In the genomic region with DNA sequence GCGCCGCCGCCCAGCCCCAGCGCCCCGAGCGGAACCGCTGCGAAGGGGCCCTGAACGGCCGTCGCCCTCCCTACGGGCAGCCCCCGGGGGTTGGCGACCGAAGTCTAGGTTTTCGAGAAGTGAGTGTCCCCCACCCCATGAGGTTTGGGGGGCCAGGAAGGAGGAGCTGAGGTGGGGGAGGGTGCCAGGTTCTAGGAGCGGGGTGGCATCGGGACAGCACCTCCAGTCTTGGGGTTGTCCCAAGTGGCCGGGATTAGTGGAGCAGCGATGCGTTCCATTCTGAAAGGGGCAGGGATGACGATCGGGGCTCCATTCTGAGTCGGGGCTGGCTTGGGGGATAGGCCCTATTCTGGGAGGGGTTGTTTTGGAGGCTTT, we compare ENCODE assay signal across 8 cellular contexts. TPM values are rescaled to one million over a fixed set of nuclear protein-coding genes. Genes with fewer than 3 reads are reported as not detected.
A peak's percentile ranks its signal among the peaks of the same experiment; 100 is the strongest.
DNase-seq lines count a peak whose midpoint lies in the region; ATAC-seq and TF ChIP-seq lines count a peak whose summit lies in the region.

No MANE protein-coding gene starts in this region.

- peak overlapping the region; percentile 99 for H3K4me3 Mint-ChIP-seq in dendritic cell treated with granulocyte-macrophage colony-stimulating factor and Interleukin-4, amounts not matched to agents 40 ng/mL and 50 ng/mL, for 4 days

- H3K9me3 Mint-ChIP-seq in dendritic cell treated with granulocyte-macrophage colony-stimulating factor and Interleukin-4, amounts not matched to agents 40 ng/mL and 50 ng/mL, for 4 days: no peaks in the 10 kb centered on the region

- peak overlapping the region; percentile 92 for H3K4me2 ChIP-seq in OCI-LY1 (ENCODE audit: low read length)

- intact Hi-C loops in dendritic cell treated with granulocyte-macrophage colony-stimulating factor and Interleukin-4, amounts not matched to agents 40 ng/mL and 50 ng/mL, for 4 days (cut with micrococcal nuclease): loop anchor here (1.0 to 2.0 kb wide), 3 partner anchors 8 to 102 kb away; partner anchors contain the start of genes ATG2A and SNX15

- peak overlapping the region; percentile 98 for H3K27ac Mint-ChIP-seq in dendritic cell treated with granulocyte-macrophage colony-stimulating factor and Interleukin-4, amounts not matched to agents 40 ng/mL and 50 ng/mL, for 4 days

- H3K4me3 ChIP-seq in OCI-LY1 (ENCODE audit: low read depth, low read length, poor library complexity, severe bottlenecking) (peak overlapping the region; percentile 67), mononuclear cell (ENCODE audit: low read length) (peak overlapping the region; percentile 66)

- H3K4me1 ChIP-seq in OCI-LY1 (ENCODE audit: insufficient read depth, low read length, severe bottlenecking): peaks cover 24% of the 10 kb centered on the region
- peaks cover 18% of the 10 kb centered on the region for H3K4me1 ChIP-seq in mononuclear cell (ENCODE audit: insufficient read depth, low read length)

- H3K9me2 ChIP-seq in OCI-LY1 (ENCODE audit: low read depth, low read length): no peaks in the 10 kb centered on the region

- H3K9ac ChIP-seq in OCI-LY1 (ENCODE audit: low read length): peak overlapping the region; percentile 69

- DNase-seq in NCI-H1417 (lab: John Stamatoyannopoulos, UW) (peak in 2 of 3 experiments; percentile 34 to 36), NCI-H1417 treated with DMSO at 0.1 percent for 48 hours (lab: John Stamatoyannopoulos, UW) (no peak)

- H3K27me3 ChIP-seq in OCI-LY1 (ENCODE audit: insufficient read depth, low read length) (no peaks in the 10 kb centered on the region), mononuclear cell (ENCODE audit: insufficient read depth, low read length) (no peaks in the 10 kb centered on the region)

- H3K9me3 ChIP-seq in OCI-LY1 (ENCODE audit: low read length) (no peaks in the 10 kb centered on the region), mononuclear cell (ENCODE audit: low read depth, low read length) (no peaks in the 10 kb centered on the region)

- H3F3A ChIP-seq in OCI-LY1 (ENCODE audit: insufficient read depth, low read length): no peaks in the 10 kb centered on the region

- peaks cover 9% of the 10 kb centered on the region for H3K27me3 Mint-ChIP-seq in dendritic cell treated with granulocyte-macrophage colony-stimulating factor and Interleukin-4, amounts not matched to agents 40 ng/mL and 50 ng/mL, for 4 days

- no peaks in the 10 kb centered on the region for H3K79me2 ChIP-seq in OCI-LY1 (ENCODE audit: insufficient read depth, low read length)

- no peak for TF ChIP-seq CTCF in OCI-LY1 (IDR thresholded peaks at IDR 0.05; ENCODE audit: low read length)

- no peak overlapping the region for H3K27ac ChIP-seq in OCI-LY1 (ENCODE audit: low read depth, low read length, poor library complexity, severe bottlenecking)

- no peak overlapping the region for H2AFZ ChIP-seq in OCI-LY1 (ENCODE audit: low read length)

- H3K36me3 ChIP-seq in OCI-LY1 (ENCODE audit: insufficient read depth, low read length): peaks cover 5% of the 10 kb centered on the region; the same call in 1 of the 2 replicates

- ATAC-seq in GM18867 (IDR thresholded peaks at IDR 0.05; ENCODE audit: unreplicated experiment): no peak
- no peak for ATAC-seq in GM19452 (IDR thresholded peaks at IDR 0.05; ENCODE audit: unreplicated experiment)
- no peak for ATAC-seq in HG02623 (IDR thresholded peaks at IDR 0.05; ENCODE audit: unreplicated experiment)

- no peaks in the 10 kb centered on the region for H4K20me1 ChIP-seq in OCI-LY1 (ENCODE audit: insufficient read depth, low read length)

- peaks cover 52% of the 10 kb centered on the region for H3K36me3 Mint-ChIP-seq in dendritic cell treated with granulocyte-macrophage colony-stimulating factor and Interleukin-4, amounts not matched to agents 40 ng/mL and 50 ng/mL, for 4 days (ENCODE audit: low read depth)

- H3K4me1 Mint-ChIP-seq in dendritic cell treated with granulocyte-macrophage colony-stimulating factor and Interleukin-4, amounts not matched to agents 40 ng/mL and 50 ng/mL, for 4 days (ENCODE audit: low read depth): peaks cover 20% of the 10 kb centered on the region

RNA-seq across cellular contexts. Expression of gene PPP2R5B, which starts 0.4 kb away (rescaled TPM):
- total RNA-seq in mononuclear cell: 5.8 TPM

RNA-seq across cellular contexts. Expression of gene ATG2A, which starts 7.9 kb away (rescaled TPM):
- total RNA-seq in mononuclear cell: 80.2 TPM

RNA-seq across cellular contexts. Expression of gene GPHA2, which starts 10.8 kb away (rescaled TPM):
- not detected for total RNA-seq in mononuclear cell

RNA-seq across cellular contexts. Expression of gene EHD1, which starts 46.5 kb away (rescaled TPM):
- 183 TPM for total RNA-seq in mononuclear cell

RNA-seq across cellular contexts. Expression of gene MAJIN, which starts 47.0 kb away (rescaled TPM):
- not detected for total RNA-seq in mononuclear cell
